26 cellular contexts compared by ENCODE assay signal in genomic region chrX:135424469-135424868, GRCh38.
"Had no signal": no experiment of that assay in that cellular context is flagged by ENCODE, and none has a peak within 500 bp of the region (broad histone marks: within the 10 kb centered on the region; RNA-seq: fewer than 3 reads in every experiment).

No MANE protein-coding gene starts in this region.

- H3K9me3 Mint-ChIP-seq: naive thymus-derived CD4-positive, alpha-beta T cell; natural killer cell; stimulated activated memory B cell treated with anti-CD40 and anti-IgM and Interleukin-4, amounts not matched to agents 10 μg/mL and 1 μg/mL and 100 μg/mL, for 72 hours; stimulated activated naive CD8-positive, alpha-beta T cell treated with anti-CD3 and anti-CD28 coated beads, Interleukin-15, amount 100 ng/mL, for 72 hours; type B pancreatic cell had no signal

- H3K4me1 Mint-ChIP-seq: stimulated activated memory B cell treated with anti-CD40 and anti-IgM and Interleukin-4, amounts not matched to agents 10 μg/mL and 1 μg/mL and 100 μg/mL, for 72 hours had no signal

- H3K4me3 Mint-ChIP-seq: natural killer cell; nephron progenitor cell; neural crest cell; stimulated activated memory B cell treated with anti-CD40 and anti-IgM and Interleukin-4, amounts not matched to agents 10 μg/mL and 1 μg/mL and 100 μg/mL, for 72 hours; stimulated activated naive CD8-positive, alpha-beta T cell treated with anti-CD3 and anti-CD28 coated beads, Interleukin-15, amount 100 ng/mL, for 72 hours; type B pancreatic cell had no signal

- H3K27me3 Mint-ChIP-seq: progenitor cell of endocrine pancreas; stimulated activated naive CD8-positive, alpha-beta T cell treated with anti-CD3 and anti-CD28 coated beads, Interleukin-15, amount 100 ng/mL, for 72 hours; type B pancreatic cell had no signal

- DNase-seq: naive thymus-derived CD4-positive, alpha-beta T cell; natural killer cell; nephron progenitor cell; occipital lobe; psoas muscle; right cardiac atrium; spleen; stimulated activated CD4-positive, alpha-beta T cell treated with anti-CD3 and anti-CD28 coated beads, Interleukin-12 subunit alpha, Interleukin-12 subunit beta, amount 100 ng/mL, for 4 hours; stimulated activated CD4-positive, alpha-beta T cell treated with anti-CD3 and anti-CD28 coated beads, Interleukin-1b, Interleukin-23, amount 100 ng/mL, for 48 hours; stimulated activated CD4-positive, alpha-beta T cell treated with anti-CD3 and anti-CD28 coated beads, Interleukin-4, amount 100 ng/mL, for 1 hour; stimulated activated CD4-positive, alpha-beta T cell treated with anti-CD3 and anti-CD28 coated beads, Interleukin-4, amount 100 ng/mL, for 4 hours; stimulated activated CD8-positive, alpha-beta memory T cell treated with anti-CD3 and anti-CD28 coated beads, Interleukin-4, amount 100 ng/mL, for 48 hours; stimulated activated naive CD4-positive, alpha-beta T cell; stimulated activated naive CD8-positive, alpha-beta T cell treated with anti-CD3 and anti-CD28 coated beads, Interleukin-15, amount 100 ng/mL, for 72 hours; stimulated activated naive CD8-positive, alpha-beta T cell treated with anti-CD3 and anti-CD28 coated beads, Interleukin-15, Interleukin-2, amounts not matched to agents 100 U/mL and 50 U/mL, for 24 hours; substantia nigra; testis; tibial artery; transverse colon; upper lobe of right lung; uterus had no signal

- ATAC-seq: naive thymus-derived CD4-positive, alpha-beta T cell; natural killer cell; psoas muscle; right cardiac atrium; sciatic nerve; stimulated activated memory B cell treated with anti-CD40 and anti-IgM and Interleukin-4, amounts not matched to agents 10 μg/mL and 1 μg/mL and 100 μg/mL, for 72 hours; stimulated activated naive CD8-positive, alpha-beta T cell treated with anti-CD3 and anti-CD28 coated beads, Interleukin-15, amount 100 ng/mL, for 72 hours; stimulated activated naive CD8-positive, alpha-beta T cell treated with anti-CD3 and anti-CD28 coated beads, Interleukin-15, Interleukin-2, amounts not matched to agents 100 U/mL and 50 U/mL, for 24 hours; upper lobe of right lung had no signal

- H3K27ac Mint-ChIP-seq: natural killer cell; nephron progenitor cell; progenitor cell of endocrine pancreas; stimulated activated memory B cell treated with anti-CD40 and anti-IgM and Interleukin-4, amounts not matched to agents 10 μg/mL and 1 μg/mL and 100 μg/mL, for 72 hours; stimulated activated naive CD8-positive, alpha-beta T cell treated with anti-CD3 and anti-CD28 coated beads, Interleukin-15, amount 100 ng/mL, for 72 hours; type B pancreatic cell had no signal

- H3K36me3 Mint-ChIP-seq: natural killer cell; stimulated activated memory B cell treated with anti-CD40 and anti-IgM and Interleukin-4, amounts not matched to agents 10 μg/mL and 1 μg/mL and 100 μg/mL, for 72 hours; type B pancreatic cell had no signal
